In genomic region chr14:100375273-100375962, GRCh38 we compare ENCODE assay signal across 8 cellular contexts. TPM values are rescaled to one million over a fixed set of nuclear protein-coding genes. Genes with fewer than 3 reads are reported as not detected.
DNase-seq lines count a peak whose midpoint lies in the region; ATAC-seq and TF ChIP-seq lines count a peak whose summit lies in the region.

No MANE protein-coding gene starts in this region.

- H3K4me3 Mint-ChIP-seq in activated naive CD8-positive, alpha-beta T cell, result peak overlapping the region; percentile 98

- H3K27ac Mint-ChIP-seq in activated naive CD8-positive, alpha-beta T cell, result peak overlapping the region; percentile 100

- peaks cover 0 to 63% (median 18%) of the 10 kb centered on the region in 12 donors for H3K4me1 ChIP-seq in heart left ventricle

- DNase-seq in AG09319 (ENCODE audit: extremely low read depth, low read depth) (peak; percentile 100), RKO (ENCODE audit: low spot score) (peak; percentile 92), heart left ventricle (peak; percentile 80 to 91 (median 86)), pulmonary artery endothelial cell (ENCODE audit: low read depth, low spot score) (peak; percentile 97)

- peak overlapping the region; percentile 61 to 94 (median 76) for H3K4me3 ChIP-seq in heart left ventricle

- H3K36me3 Mint-ChIP-seq in activated naive CD8-positive, alpha-beta T cell, result peaks cover 17% of the 10 kb centered on the region

- H3K27me3 Mint-ChIP-seq in activated naive CD8-positive, alpha-beta T cell, result no peaks in the 10 kb centered on the region

- H3K9me3 ChIP-seq in heart left ventricle, result no peaks in the 10 kb centered on the region

- H3K4me1 Mint-ChIP-seq in activated naive CD8-positive, alpha-beta T cell (ENCODE audit: low read depth), result peaks cover 45% of the 10 kb centered on the region

- no peaks in the 10 kb centered on the region for H3K9me3 Mint-ChIP-seq in activated naive CD8-positive, alpha-beta T cell (ENCODE audit: low read depth)

- H3K36me3 ChIP-seq in heart left ventricle, result peaks cover 0 to 30% (median 0%) of the 10 kb centered on the region in 9 donors

- no peaks in the 10 kb centered on the region for H3K27me3 ChIP-seq in heart left ventricle

- 5 to 8% (median 5%) methylated on average over 16 to 17 of the region's 17 CpGs for WGBS in heart left ventricle, 4 donors

- ATAC-seq in GM19025 (IDR thresholded peaks at IDR 0.05; ENCODE audit: low read depth, unreplicated experiment), result peak; percentile 25
- ATAC-seq in HG03175 (IDR thresholded peaks at IDR 0.05; ENCODE audit: unreplicated experiment), result peak; percentile 33
- peak; percentile 62 to 81 (median 69) for ATAC-seq in heart left ventricle
- ATAC-seq in GM19467 (IDR thresholded peaks at IDR 0.05; ENCODE audit: unreplicated experiment), result no peak

- TF ChIP-seq CTCF in AG09319 (IDR thresholded peaks at IDR 0.05; ENCODE audit: low read depth, low read length) (no peak), heart left ventricle (IDR thresholded peaks at IDR 0.05) (no peak)

- peak in 1 of 2 donors; percentile 65 for TF ChIP-seq POLR2A in heart left ventricle (IDR thresholded peaks at IDR 0.05)

- H3K27ac ChIP-seq in heart left ventricle, result peak overlapping the region; percentile 85 to 98 (median 94)

- intact Hi-C loops in heart left ventricle (cut with DNase I), result loop anchor here in 8 of 10 donors (5.0 to 10.0 kb wide), 8 partner anchors 68 to 393 kb away; partner anchors contain the start of genes SLC25A29 (in 5 of the 8) and YY1 (in 2 of the 8)

RNA-seq across cellular contexts. Expression of gene WDR25, which starts 0.9 kb away (rescaled TPM):
- total RNA-seq in heart left ventricle (10 to 100 TPM in 1 of 9 donors, 1 to 10 TPM in 8; 4.0 to 10.2 (median 6.1) TPM), pulmonary artery endothelial cell (20.8 and 21.7 TPM in 2 replicates)
- 1 to 10 TPM; 4.7 to 7.4 TPM for polyA plus RNA-seq in heart left ventricle

RNA-seq across cellular contexts. Expression of gene SLC25A47, which starts 52.3 kb away (rescaled TPM):
- total RNA-seq in heart left ventricle, result not detected
- polyA plus RNA-seq in heart left ventricle, result not detected
- total RNA-seq in pulmonary artery endothelial cell, result 0.04 TPM in 1 of 2 replicates, not detected in the other
